In genomic region chr17:75855310-75856061, GRCh38 we compare ENCODE assay signal across 8 cellular contexts. TPM values are rescaled to one million over a fixed set of nuclear protein-coding genes. Genes with fewer than 3 reads are reported as not detected.
DNase-seq lines count a peak whose midpoint lies in the region; ATAC-seq and TF ChIP-seq lines count a peak whose summit lies in the region.

TSS of gene WBP2 (minus strand) at chr17:75855335. CDS start at chr17:75855297, 38 bp downstream.

- DNase-seq in GM13977 (ENCODE audit: low spot score) (peak; percentile 99), NCI-H146 treated with DMSO at 0.1 percent for 48 hours (lab: John Stamatoyannopoulos, UW; ENCODE audit: unreplicated experiment) (peak; percentile 100), amniotic epithelial cell (ENCODE audit: low read depth) (peak; percentile 100), left cardiac atrium (peak; percentile 99), posterior vena cava (ENCODE audit: low spot score) (peak; percentile 99), upper lobe of right lung (peak; percentile 98)

- TF ChIP-seq CTCF in GM13977 (IDR thresholded peaks at IDR 0.05; ENCODE audit: extremely low read depth, insufficient read depth, missing control alignments) (no peak), upper lobe of right lung (IDR thresholded peaks at IDR 0.05) (peak; percentile 51)

- H3K4me1 ChIP-seq in upper lobe of right lung, result peaks cover 27% of the 10 kb centered on the region

- intact Hi-C loops in T-helper 1 cell treated with Interleukin-12 subunit alpha and Interleukin-12 subunit beta and Interleukin-4 antibody, amounts not matched to agents 30 ng/mL and 1 ng/mL, for 36 hours (cut with micrococcal nuclease), result loop anchor here (1.0 to 10.0 kb wide), 18 partner anchors 9 to 981 kb away; partner anchors contain the start of genes ACOX1, CASKIN2, EXOC7 and FBF1
- intact Hi-C loops in left cardiac atrium (cut with DNase I), result loop anchor here in 1 of 2 donors (2.0 kb wide), 1 partner anchor 71 kb away; the partner anchor contains the start of gene UNK
- intact Hi-C loops in posterior vena cava (cut with DNase I), result no loop called here
- intact Hi-C loops in upper lobe of right lung (cut with DNase I), result no loop called here

- H3K27me3 ChIP-seq in upper lobe of right lung, result no peaks in the 10 kb centered on the region

- H3K27ac ChIP-seq in upper lobe of right lung, result peak within 1 kb of the TSS; percentile 96

- peaks cover 22% of the 10 kb centered on the region for H3K36me3 ChIP-seq in upper lobe of right lung

- in situ Hi-C loops in GM13977 (cut with MboI; ENCODE audit: low pct_unique_long_range_greater_than_20kb, low sequenced_read_pairs, unreplicated experiment), result no loop called here

- no peaks in the 10 kb centered on the region for H3K9me3 ChIP-seq in upper lobe of right lung

- H3K4me3 ChIP-seq in upper lobe of right lung, result peak within 1 kb of the TSS; percentile 65

- ATAC-seq in HG02884 (IDR thresholded peaks at IDR 0.05; ENCODE audit: unreplicated experiment) (peak; percentile 76), left cardiac atrium (peak; percentile 93 to 95), upper lobe of right lung (peak; percentile 95)

RNA-seq across cellular contexts. Expression of gene WBP2, which starts in this region (rescaled TPM):
- 82.4 and 90.1 TPM in 2 replicates for total RNA-seq in T-helper 1 cell treated with Interleukin-12 subunit alpha and Interleukin-12 subunit beta and Interleukin-4 antibody, amounts not matched to agents 30 ng/mL and 1 ng/mL, for 36 hours
- total RNA-seq in left cardiac atrium (100 to 1,000 TPM; 106 to 122 TPM), posterior vena cava (100 to 1,000 TPM in 1 of 2 donors, 10 to 100 TPM in 1; 75.8 to 111 TPM), upper lobe of right lung (156 TPM)

Comparison
In these comparisons a context has a peak if more than half of its experiments do, and no peak if none do; other contexts are left out.
1. Peak in every context shown above with its lines: DNase-seq, ATAC-seq, H3K4me3 ChIP-seq and H3K27ac ChIP-seq.